27 cellular contexts compared by ENCODE assay signal in genomic region chr14:80172380-80173055, GRCh38. TPM values are rescaled to one million over a fixed set of nuclear protein-coding genes. Genes with fewer than 3 reads are reported as not detected.
"Had no signal": no experiment of that assay in that cellular context is flagged by ENCODE, and none has a peak within 500 bp of the region (broad histone marks: within the 10 kb centered on the region; RNA-seq: fewer than 3 reads in every experiment).

No MANE protein-coding gene starts in this region.

- H3K9me3 Mint-ChIP-seq: nephron, type B pancreatic cell had no signal

- FAIRE-seq: islet of Langerhans had no signal

- H3K4me3 ChIP-seq: body of pancreas, esophagus muscularis mucosa, gastrocnemius medialis, left ventricle myocardium inferior, lung, ovary, right lobe of liver, skin epidermis, vagina had no signal

- H3K27ac ChIP-seq: body of pancreas, esophagus muscularis mucosa, gastrocnemius medialis, left ventricle myocardium inferior, ovary, right lobe of liver, skin epidermis, vagina had no signal

- H3K36me3 Mint-ChIP-seq: activated naive CD4-positive, alpha-beta T cell treated with anti-CD3 and anti-CD28 coated beads, Interleukin-2, amount 50 U/mL, for 72 hours; stimulated activated effector memory CD8-positive, alpha-beta T cell treated with anti-CD3 and anti-CD28 coated beads, Interleukin-12 subunit alpha, Interleukin-12 subunit beta, amount 100 ng/mL, for 72 hours; type B pancreatic cell had no signal

- H3K4me1 ChIP-seq: body of pancreas, gastrocnemius medialis, left ventricle myocardium inferior, right lobe of liver, vagina had no signal

- H3K27me3 ChIP-seq: body of pancreas, esophagus muscularis mucosa, gastrocnemius medialis, ovary, right lobe of liver, vagina had no signal

- H3K9me3 ChIP-seq: body of pancreas, esophagus muscularis mucosa, gastrocnemius medialis, left ventricle myocardium inferior, ovary, vagina had no signal

- ATAC-seq: activated CD4-positive, alpha-beta T cell treated with anti-CD3 and anti-CD28 coated beads for 36 hours; activated naive CD4-positive, alpha-beta T cell treated with anti-CD3 and anti-CD28 coated beads, Interleukin-2, amount 50 U/mL, for 72 hours; activated T-cell treated with anti-CD3 and anti-CD28 coated beads, Interleukin-2, amount 50 U/mL, for 72 hours; body of pancreas; gastrocnemius medialis; right lobe of liver had no signal

- H3K4me3 Mint-ChIP-seq: activated CD4-positive, alpha-beta T cell treated with anti-CD3 and anti-CD28 coated beads for 36 hours; activated T-cell treated with anti-CD3 and anti-CD28 coated beads, Interleukin-2, amount 50 U/mL, for 72 hours; nephron; stimulated activated effector memory CD8-positive, alpha-beta T cell treated with anti-CD3 and anti-CD28 coated beads, Interleukin-12 subunit alpha, Interleukin-12 subunit beta, amount 100 ng/mL, for 72 hours; stimulated activated naive CD8-positive, alpha-beta T cell treated with anti-CD3 and anti-CD28 coated beads, Interleukin-15, Interleukin-2, amounts not matched to agents 100 ng/mL and 50 ng/mL, for 24 hours; T-helper 2 cell treated with Interferon-gamma antibody and Interleukin-4, amounts not matched to agents 5 μg/mL and 100 μg/mL, for 36 hours; type B pancreatic cell had no signal

- H3K36me3 ChIP-seq: esophagus muscularis mucosa, gastrocnemius medialis, left ventricle myocardium inferior, ovary, right lobe of liver, vagina had no signal

- H3K27me3 Mint-ChIP-seq: activated CD4-positive, alpha-beta T cell treated with anti-CD3 and anti-CD28 coated beads for 36 hours; progenitor cell of endocrine pancreas; stimulated activated naive CD8-positive, alpha-beta T cell treated with anti-CD3 and anti-CD28 coated beads, Interleukin-15, Interleukin-2, amounts not matched to agents 100 ng/mL and 50 ng/mL, for 24 hours; type B pancreatic cell had no signal

- DNase-seq: activated CD4-positive, alpha-beta T cell treated with anti-CD3 and anti-CD28 coated beads for 36 hours; activated CD4-positive, CD25-positive, alpha-beta regulatory T cell; activated naive CD4-positive, alpha-beta T cell; activated T-cell treated with anti-CD3 and anti-CD28 coated beads for 4 hours; activated T-cell treated with anti-CD3 and anti-CD28 coated beads, Interleukin-2, amount 50 U/mL, for 72 hours; body of pancreas; cortex of kidney; gastrocnemius medialis; glutamatergic neuron; left ventricle myocardium inferior; ovary; right lobe of liver; stimulated activated CD4-positive, alpha-beta T cell treated with anti-CD3 and anti-CD28 coated beads, Interleukin-12 subunit alpha, Interleukin-12 subunit beta, amount 100 ng/mL, for 4 hours; stimulated activated CD4-positive, alpha-beta T cell treated with anti-CD3 and anti-CD28 coated beads, Interleukin-4, amount 100 ng/mL, for 24 hours; substantia nigra had no signal

- H3K27ac Mint-ChIP-seq: activated CD4-positive, alpha-beta T cell treated with anti-CD3 and anti-CD28 coated beads for 36 hours; activated naive CD4-positive, alpha-beta T cell treated with anti-CD3 and anti-CD28 coated beads, Interleukin-2, amount 50 U/mL, for 72 hours; activated T-cell treated with anti-CD3 and anti-CD28 coated beads, Interleukin-2, amount 50 U/mL, for 72 hours; nephron; progenitor cell of endocrine pancreas; stimulated activated effector memory CD8-positive, alpha-beta T cell treated with anti-CD3 and anti-CD28 coated beads, Interleukin-12 subunit alpha, Interleukin-12 subunit beta, amount 100 ng/mL, for 72 hours; stimulated activated naive CD8-positive, alpha-beta T cell treated with anti-CD3 and anti-CD28 coated beads, Interleukin-15, Interleukin-2, amounts not matched to agents 100 ng/mL and 50 ng/mL, for 24 hours; T-helper 2 cell treated with Interferon-gamma antibody and Interleukin-4, amounts not matched to agents 5 μg/mL and 100 μg/mL, for 36 hours; type B pancreatic cell had no signal

- H3K4me1 Mint-ChIP-seq: activated CD4-positive, alpha-beta T cell treated with anti-CD3 and anti-CD28 coated beads for 36 hours; nephron; stimulated activated effector memory CD8-positive, alpha-beta T cell treated with anti-CD3 and anti-CD28 coated beads, Interleukin-12 subunit alpha, Interleukin-12 subunit beta, amount 100 ng/mL, for 72 hours had no signal

RNA-seq across cellular contexts. Expression of gene DIO2, which starts 38.8 kb away (rescaled TPM):
- total RNA-seq: activated CD4-positive, alpha-beta T cell treated with anti-CD3 and anti-CD28 coated beads for 36 hours had no signal
